Comparison of ENCODE assay signal across 26 cellular contexts in genomic region chr19:50829801-50830200, GRCh38. TPM values are rescaled to one million over a fixed set of nuclear protein-coding genes. Genes with fewer than 3 reads are reported as not detected.
"Had no signal": no experiment of that assay in that cellular context is flagged by ENCODE, and none has a peak within 500 bp of the region (broad histone marks: within the 10 kb centered on the region; RNA-seq: fewer than 3 reads in every experiment).

No MANE protein-coding gene starts in this region.

- H3K9me3 ChIP-seq: ascending aorta, sigmoid colon, spleen, thyroid gland had no signal

- H3K4me3 ChIP-seq: ascending aorta, sigmoid colon, spleen, thyroid gland had no signal

- H3K4me1 ChIP-seq: ascending aorta, sigmoid colon, spleen had no signal

- ATAC-seq: activated CD4-positive, CD25-positive, alpha-beta regulatory T cell treated with anti-CD3 and anti-CD28 coated beads, Interleukin-2, amount 50 U/mL, for 24 hours; activated naive CD8-positive, alpha-beta T cell treated with anti-CD3 and anti-CD28 coated beads, Interleukin-2, amount 50 U/mL, for 24 hours; naive thymus-derived CD4-positive, alpha-beta T cell had no signal

- DNase-seq: activated CD4-positive, alpha-beta T cell treated with anti-CD3 and anti-CD28 coated beads, Interleukin-2, amount 50 U/mL, for 1 hour; activated CD8-positive, alpha-beta memory T cell treated with anti-CD3 and anti-CD28 coated beads for 24 hours; activated CD8-positive, alpha-beta memory T cell treated with anti-CD3 and anti-CD28 coated beads, Interleukin-2, amount 50 U/mL, for 48 hours; activated effector memory CD4-positive, alpha-beta T cell treated with Interleukin-2 at 50 U/mL for 16 hours; activated naive CD4-positive, alpha-beta T cell treated with anti-CD3 and anti-CD28 coated beads, Interleukin-2, amount 10 ng/mL, durations not matched to agents 7 days and 5 days; activated naive CD8-positive, alpha-beta T cell treated with anti-CD3 and anti-CD28 coated beads, Interleukin-2, amount 50 U/mL, for 24 hours; activated T-cell treated with anti-CD3 and anti-CD28 coated beads, Interleukin-2, amount 50 U/mL, for 48 hours; cortex of kidney; hypothalamus; kidney glomerular epithelial cell; naive thymus-derived CD4-positive, alpha-beta T cell; sigmoid colon; spleen; stimulated activated CD4-positive, alpha-beta T cell treated with anti-CD3 and anti-CD28 coated beads, Interleukin-4, amount 100 ng/mL, for 4 hours; stimulated activated naive CD4-positive, alpha-beta T cell; thyroid gland had no signal

- H3K36me3 ChIP-seq: ascending aorta, sigmoid colon, spleen, thyroid gland had no signal

- FAIRE-seq: endometrium, frontal cortex had no signal

- H3K27ac ChIP-seq: ascending aorta, sigmoid colon, spleen, thyroid gland had no signal

- H3K27me3 ChIP-seq: ascending aorta, thyroid gland had no signal

RNA-seq across cellular contexts. Expression of gene KLK15, which starts 3.6 kb away (rescaled TPM):
- total RNA-seq: ascending aorta; frontal cortex; liver; mononuclear cell; naive thymus-derived CD4-positive, alpha-beta T cell; osteocyte; sigmoid colon; spleen; subcutaneous adipose tissue; urinary bladder had no signal
- polyA plus RNA-seq: esophagus; liver; naive thymus-derived CD4-positive, alpha-beta T cell; urinary bladder had no signal

RNA-seq across cellular contexts. Expression of gene KLK1, which starts 6.2 kb away (rescaled TPM):
- total RNA-seq: ascending aorta, frontal cortex, liver, mononuclear cell, osteocyte, sigmoid colon, urinary bladder had no signal
- polyA plus RNA-seq: liver; naive thymus-derived CD4-positive, alpha-beta T cell had no signal

RNA-seq across cellular contexts. Expression of gene KLK3, which starts 24.9 kb away (rescaled TPM):
- total RNA-seq: ascending aorta; frontal cortex; liver; naive thymus-derived CD4-positive, alpha-beta T cell; osteocyte; sigmoid colon; spleen; subcutaneous adipose tissue; urinary bladder had no signal
- polyA plus RNA-seq: esophagus; liver; naive thymus-derived CD4-positive, alpha-beta T cell; urinary bladder had no signal

RNA-seq across cellular contexts. Expression of gene ACP4, which starts 39.6 kb away (rescaled TPM):
- total RNA-seq: ascending aorta; frontal cortex; liver; mononuclear cell; naive thymus-derived CD4-positive, alpha-beta T cell; osteocyte; sigmoid colon; spleen; subcutaneous adipose tissue; thyroid gland; urinary bladder had no signal
- polyA plus RNA-seq: esophagus; naive thymus-derived CD4-positive, alpha-beta T cell; sigmoid colon; spleen; urinary bladder had no signal

RNA-seq across cellular contexts. Expression of gene KLK2, which starts 43.4 kb away (rescaled TPM):
- total RNA-seq: ascending aorta; frontal cortex; liver; naive thymus-derived CD4-positive, alpha-beta T cell; osteocyte; sigmoid colon; urinary bladder had no signal
- polyA plus RNA-seq: esophagus; liver; naive thymus-derived CD4-positive, alpha-beta T cell; urinary bladder had no signal
